21 cellular contexts compared by ENCODE assay signal in genomic region chr2:234278556-234279286, GRCh38.
A peak's percentile ranks its signal among the peaks of the same experiment; 100 is the strongest.
DNase-seq lines count a peak whose midpoint lies in the region; ATAC-seq, FAIRE-seq and TF ChIP-seq lines count a peak whose summit lies in the region.
"Had no signal": no experiment of that assay in that cellular context is flagged by ENCODE, and none has a peak within 500 bp of the region (broad histone marks: within the 10 kb centered on the region; RNA-seq: fewer than 3 reads in every experiment).

No MANE protein-coding gene starts in this region.

- H3K27ac ChIP-seq in CD4-positive, CD25-positive, alpha-beta regulatory T cell (ENCODE audit: insufficient read depth, low read length, poor library complexity, severe bottlenecking) = peak overlapping the region; percentile 59
- H3K27ac ChIP-seq in effector memory CD4-positive, alpha-beta T cell (ENCODE audit: insufficient read depth, low read length, poor library complexity, severe bottlenecking) = peak overlapping the region; percentile 15
- no peak overlapping the region for H3K27ac ChIP-seq in adrenal gland
- H3K27ac ChIP-seq: HL-60, parathyroid adenoma, suprapubic skin had no signal

- H3K36me3 Mint-ChIP-seq in CD4-positive, CD25-positive, alpha-beta regulatory T cell = no peaks in the 10 kb centered on the region
- peaks cover 13% of the 10 kb centered on the region for H3K36me3 Mint-ChIP-seq in activated CD8-positive, alpha-beta T cell treated with anti-CD3 and anti-CD28 coated beads for 36 hours (ENCODE audit: low read depth)

- peak; percentile 67 to 78 for ATAC-seq in CD4-positive, CD25-positive, alpha-beta regulatory T cell (ENCODE audit: low read depth in 2 of 2)
- peak; percentile 70 for ATAC-seq in activated CD8-positive, alpha-beta T cell treated with anti-CD3 and anti-CD28 coated beads for 36 hours
- ATAC-seq: heart left ventricle, WTC11 had no signal

- peak overlapping the region; percentile 66 for H3K4me3 ChIP-seq in CD4-positive, CD25-positive, alpha-beta regulatory T cell (ENCODE audit: low read depth, low read length)
- H3K4me3 ChIP-seq in effector memory CD4-positive, alpha-beta T cell (ENCODE audit: insufficient read depth, low read depth, low read length, poor library complexity, severe bottlenecking) = no peak overlapping the region
- H3K4me3 ChIP-seq in adrenal gland = no peak overlapping the region
- H3K4me3 ChIP-seq: heart left ventricle, suprapubic skin had no signal

- peaks cover 0 to 6% (median 2%) of the 10 kb centered on the region in 7 donors for H3K9me3 Mint-ChIP-seq in CD4-positive, CD25-positive, alpha-beta regulatory T cell
- H3K9me3 Mint-ChIP-seq in activated CD8-positive, alpha-beta T cell treated with anti-CD3 and anti-CD28 coated beads for 36 hours = peaks cover 20% of the 10 kb centered on the region

- no peaks in the 10 kb centered on the region for H3K36me3 ChIP-seq in CD4-positive, CD25-positive, alpha-beta regulatory T cell (ENCODE audit: control insufficient read depth, insufficient read depth, low read length)
- H3K36me3 ChIP-seq in effector memory CD4-positive, alpha-beta T cell (ENCODE audit: control insufficient read depth, insufficient read depth, low read length) = no peaks in the 10 kb centered on the region
- no peaks in the 10 kb centered on the region for H3K36me3 ChIP-seq in adrenal gland (replicated peaks in 1 of 2)
- H3K36me3 ChIP-seq: heart left ventricle, suprapubic skin had no signal

- TF ChIP-seq CTCF in activated CD8-positive, alpha-beta T cell treated with anti-CD3 and anti-CD28 coated beads for 36 hours (IDR thresholded peaks at IDR 0.05) = no peak
- TF ChIP-seq CTCF in adrenal gland (IDR thresholded peaks at IDR 0.05) = no peak

- no peaks in the 10 kb centered on the region for H3K9me3 ChIP-seq in CD4-positive, CD25-positive, alpha-beta regulatory T cell (ENCODE audit: control insufficient read depth in 2 of 2, low read length in 2 of 2)
- H3K9me3 ChIP-seq in effector memory CD4-positive, alpha-beta T cell (ENCODE audit: control insufficient read depth, low read length) = no peaks in the 10 kb centered on the region
- no peaks in the 10 kb centered on the region for H3K9me3 ChIP-seq in adrenal gland (replicated peaks in 1 of 3)
- H3K9me3 ChIP-seq: heart left ventricle, suprapubic skin had no signal

- 79 to 83% (median 81%) methylated on average over 8 of the region's 8 CpGs for WGBS in adrenal gland, 4 donors

- peaks cover 32% of the 10 kb centered on the region for H3K4me1 ChIP-seq in CD4-positive, CD25-positive, alpha-beta regulatory T cell (ENCODE audit: control insufficient read depth, insufficient read depth, low read length, poor library complexity, severe bottlenecking)
- H3K4me1 ChIP-seq in effector memory CD4-positive, alpha-beta T cell (ENCODE audit: control insufficient read depth, insufficient read depth, low read length, poor library complexity, severe bottlenecking) = peaks cover 22% of the 10 kb centered on the region
- no peaks in the 10 kb centered on the region for H3K4me1 ChIP-seq in adrenal gland (replicated peaks in 1 of 2)
- H3K4me1 ChIP-seq: heart left ventricle, parathyroid adenoma, suprapubic skin had no signal

- H3K4me3 Mint-ChIP-seq in CD4-positive, CD25-positive, alpha-beta regulatory T cell = peak overlapping the region in 3 of 4 donors; percentile 3 to 71 (median 39)
- no peak overlapping the region for H3K4me3 Mint-ChIP-seq in activated CD8-positive, alpha-beta T cell treated with anti-CD3 and anti-CD28 coated beads for 36 hours
- H3K4me3 Mint-ChIP-seq: endodermal cell, HFFc6, WTC11 had no signal

- H3K27ac Mint-ChIP-seq in CD4-positive, CD25-positive, alpha-beta regulatory T cell = peak overlapping the region; percentile 76 to 93 (median 86)
- H3K27ac Mint-ChIP-seq in activated CD8-positive, alpha-beta T cell treated with anti-CD3 and anti-CD28 coated beads for 36 hours = peak overlapping the region; percentile 87
- H3K27ac Mint-ChIP-seq: endodermal cell, HFFc6, WTC11 had no signal

- FAIRE-seq in GM12891 (lab: Jason Lieb, UNC) = peak; percentile 20

- TF ChIP-seq POLR2A in GM12891 (IDR thresholded peaks at IDR 0.05; ENCODE audit: low read depth, low read length) (no peak), adrenal gland (IDR thresholded peaks at IDR 0.05) (no peak)

- peaks cover 35 to 62% (median 44%) of the 10 kb centered on the region in 4 donors for H3K4me1 Mint-ChIP-seq in CD4-positive, CD25-positive, alpha-beta regulatory T cell
- peaks cover 51% of the 10 kb centered on the region for H3K4me1 Mint-ChIP-seq in activated CD8-positive, alpha-beta T cell treated with anti-CD3 and anti-CD28 coated beads for 36 hours (ENCODE audit: low read depth)
- H3K4me1 Mint-ChIP-seq: endodermal cell, WTC11 had no signal

- POLR2A ChIA-PET in activated CD8-positive, alpha-beta T cell treated with anti-CD3 and anti-CD28 coated beads for 36 hours (lab: Charles Lee) = interaction anchor here (0.6 to 1.2 kb wide), 3 partner anchors 11 to 217 kb away, joined by 3 read pairs; no protein-coding TSS in a partner anchor

- CTCF ChIA-PET in activated CD8-positive, alpha-beta T cell treated with anti-CD3 and anti-CD28 coated beads for 36 hours (lab: Charles Lee) = interaction anchor here (2.7 kb wide), 1 partner anchor 10 kb away, joined by 16 read pairs; no protein-coding TSS in a partner anchor

- H3K27me3 Mint-ChIP-seq in CD4-positive, CD25-positive, alpha-beta regulatory T cell = no peaks in the 10 kb centered on the region
- no peaks in the 10 kb centered on the region for H3K27me3 Mint-ChIP-seq in activated CD8-positive, alpha-beta T cell treated with anti-CD3 and anti-CD28 coated beads for 36 hours

- peak in 2 of 3 donors; percentile 39 to 91 for DNase-seq in CD4-positive, CD25-positive, alpha-beta regulatory T cell
- DNase-seq in GM12891 (ENCODE audit: insufficient read length, low spot score) = no peak
- peak; percentile 50 for DNase-seq in activated CD8-positive, alpha-beta T cell treated with anti-CD3 and anti-CD28 coated beads for 36 hours
- no peak for DNase-seq in effector memory CD4-positive, alpha-beta T cell
- DNase-seq in cerebellum (ENCODE audit: low spot score) = no peak
- no peak for DNase-seq in adrenal gland
- no peak for DNase-seq in SIG-M5 treated with dmso at 0.1 percent for 504 hours (lab: John Stamatoyannopoulos, UW; ENCODE audit: unreplicated experiment)
- DNase-seq in NCI-H2107 treated with DMSO at 0.1 percent for 48 hours (lab: John Stamatoyannopoulos, UW; ENCODE audit: unreplicated experiment) = no peak
- DNase-seq: aorta; cerebellar nuclear complex; endodermal cell; heart left ventricle; HFFc6; NCI-H187 treated with DMSO at 0.1 percent for 48 hours; NCI-H446 treated with DMSO at 0.1 percent for 48 hours; SHP77; stimulated activated CD4-positive, alpha-beta T cell treated with anti-CD3 and anti-CD28 coated beads, Interleukin-2, amount 100 ng/mL, for 48 hours had no signal

- H3K27me3 ChIP-seq in CD4-positive, CD25-positive, alpha-beta regulatory T cell (ENCODE audit: control insufficient read depth, insufficient read depth, low read length) = no peaks in the 10 kb centered on the region
- H3K27me3 ChIP-seq in effector memory CD4-positive, alpha-beta T cell (replicated peaks; ENCODE audit: control insufficient read depth, insufficient read depth, low read length, poor library complexity, severe bottlenecking) = no peaks in the 10 kb centered on the region
- no peaks in the 10 kb centered on the region for H3K27me3 ChIP-seq in adrenal gland
- H3K27me3 ChIP-seq: suprapubic skin had no signal

- intact Hi-C loops in activated CD8-positive, alpha-beta T cell treated with anti-CD3 and anti-CD28 coated beads for 36 hours (cut with micrococcal nuclease) = loop anchor here (10.0 kb wide), 1 partner anchor 304 kb away; no protein-coding TSS in a partner anchor
- intact Hi-C loops in adrenal gland (cut with DNase I) = no loop called here

TF ChIP-seq in GM12891, 5 proteins besides CTCF, POLR2A, EP300 and RAD21:
- TF ChIP-seq PAX5 (IDR thresholded peaks at IDR 0.05; ENCODE audit: insufficient read depth, low read length, severe bottlenecking) = no peak
- TF ChIP-seq SPI1 (IDR thresholded peaks at IDR 0.05; ENCODE audit: low read depth, low read length) = no peak
- no peak for TF ChIP-seq POLR2AphosphoS5 (IDR thresholded peaks at IDR 0.05; ENCODE audit: low read depth, low read length)
- TF ChIP-seq POU2F2 (IDR thresholded peaks at IDR 0.05; ENCODE audit: low read depth, low read length) = no peak
- no peak for TF ChIP-seq TAF1 (IDR thresholded peaks at IDR 0.05; ENCODE audit: low read depth, low read length)

Comparison
In these comparisons a context has a peak if more than half of its experiments do, and no peak if none do; other contexts are left out.
1. DNase-seq: peak in CD4-positive, CD25-positive, alpha-beta regulatory T cell (2 of 3) and activated CD8-positive, alpha-beta T cell treated with anti-CD3 and anti-CD28 coated beads for 36 hours (single experiment); none in GM12891 (single experiment), effector memory CD4-positive, alpha-beta T cell (0 of 3), cerebellum (single experiment), adrenal gland (0 of 7), SIG-M5 treated with dmso at 0.1 percent for 504 hours (single experiment) and NCI-H2107 treated with DMSO at 0.1 percent for 48 hours (single experiment).
2. H3K27ac ChIP-seq: peak in CD4-positive, CD25-positive, alpha-beta regulatory T cell (single experiment) and effector memory CD4-positive, alpha-beta T cell (single experiment); none in adrenal gland (0 of 5).